In the genomic region with DNA sequence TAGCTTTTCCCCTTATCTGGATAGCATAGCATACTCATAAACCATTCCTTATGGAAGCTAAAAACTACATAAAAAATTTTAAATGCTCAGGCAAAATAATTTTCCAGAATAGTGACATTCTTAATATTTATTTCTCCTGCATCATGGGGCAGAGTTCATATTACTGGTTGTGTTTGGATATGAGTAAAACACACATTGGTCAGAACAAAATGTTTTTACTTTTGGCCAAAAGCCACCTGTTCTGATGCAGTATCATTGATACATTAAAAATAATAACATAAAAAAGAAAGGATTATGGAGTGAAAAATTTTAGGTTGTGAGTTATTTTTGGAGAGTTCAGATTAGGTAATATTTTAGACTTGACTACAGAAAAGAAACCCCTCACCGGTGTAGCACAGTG, we compare ENCODE assay signal across 18 cellular contexts. TPM values are rescaled to one million over a fixed set of nuclear protein-coding genes. Genes with fewer than 3 reads are reported as not detected.
A peak's percentile ranks its signal among the peaks of the same experiment; 100 is the strongest.
DNase-seq lines count a peak whose midpoint lies in the region; TF ChIP-seq lines count a peak whose summit lies in the region.
"Had no signal": no experiment of that assay in that cellular context is flagged by ENCODE, and none has a peak within 500 bp of the region (broad histone marks: within the 10 kb centered on the region; RNA-seq: fewer than 3 reads in every experiment).

No MANE protein-coding gene starts in this region.

- H3K9me3 ChIP-seq in Karpas-422 (ENCODE audit: low read length) (no peaks in the 10 kb centered on the region), mesodermal cell (ENCODE audit: control insufficient read depth, low read length) (no peaks in the 10 kb centered on the region), transverse colon (no peaks in the 10 kb centered on the region)
- H3K9me3 ChIP-seq: HAP-1 had no signal

- H3K36me3 ChIP-seq in Karpas-422 (ENCODE audit: insufficient read depth, low read length) (no peaks in the 10 kb centered on the region), mesodermal cell (ENCODE audit: control insufficient read depth, insufficient read depth, low read length) (peaks cover 19% of the 10 kb centered on the region), transverse colon (no peaks in the 10 kb centered on the region)
- H3K36me3 ChIP-seq: HAP-1 had no signal

- intact Hi-C loops in transverse colon (cut with DNase I; ENCODE audit: low total_unique reads): no loop called here

- H3K4me3 ChIP-seq in Karpas-422 (ENCODE audit: low read length) (no peak overlapping the region), mesodermal cell (ENCODE audit: extremely low read depth, insufficient read depth, low read length, poor library complexity, severe bottlenecking) (no peak overlapping the region), transverse colon (no peak overlapping the region)
- H3K4me3 ChIP-seq: HAP-1 had no signal

- peaks cover 95% of the 10 kb centered on the region for H3K79me2 ChIP-seq in Karpas-422 (ENCODE audit: low read length)

- H3K9me2 ChIP-seq in Karpas-422 (replicated peaks; ENCODE audit: insufficient read depth, low read length): no peaks in the 10 kb centered on the region

- no peaks in the 10 kb centered on the region for H3K27me3 Mint-ChIP-seq in chondrocyte (ENCODE audit: low read depth)
- H3K27me3 Mint-ChIP-seq: stimulated activated naive CD8-positive, alpha-beta T cell treated with anti-CD3 and anti-CD28 coated beads, Interleukin-15, amount 100 ng/mL, for 72 hours had no signal

- no peak for TF ChIP-seq EP300 in transverse colon (IDR thresholded peaks at IDR 0.05; ENCODE audit: low read depth)

- no peak for TF ChIP-seq POLR2A in transverse colon (IDR thresholded peaks at IDR 0.05)

- TF ChIP-seq CTCF in chondrocyte (IDR thresholded peaks at IDR 0.05) (no peak), transverse colon (IDR thresholded peaks at IDR 0.05) (no peak)

- H3K36me3 Mint-ChIP-seq in chondrocyte (ENCODE audit: low read depth): peaks cover 6% of the 10 kb centered on the region
- H3K36me3 Mint-ChIP-seq: activated naive CD8-positive, alpha-beta T cell treated with anti-CD3 and anti-CD28 coated beads, Interleukin-2, amount 10 ng/mL, durations not matched to agents 7 days and 5 days had no signal

- 0 out of 2 replicates have a peak overlapping the region, but pooled peaks have one; percentile 51 for H3K9ac ChIP-seq in Karpas-422 (ENCODE audit: low read length)

- no peak overlapping the region for H3K4me3 Mint-ChIP-seq in chondrocyte (ENCODE audit: unreplicated experiment)
- H3K4me3 Mint-ChIP-seq: activated naive CD8-positive, alpha-beta T cell treated with anti-CD3 and anti-CD28 coated beads, Interleukin-2, amount 10 ng/mL, durations not matched to agents 7 days and 5 days; CD14-positive monocyte; stimulated activated naive CD8-positive, alpha-beta T cell treated with anti-CD3 and anti-CD28 coated beads, Interleukin-15, amount 100 ng/mL, for 72 hours; T-helper 1 cell treated with Interleukin-12 subunit alpha and Interleukin-12 subunit beta and Interleukin-4 antibody, amounts not matched to agents 30 μg/mL and 1 μg/mL, for 36 hours had no signal

- 75% methylated on average over 1 of the region's 1 CpG; no CpG with 5 or more reads in 1 of the 2 experiments for WGBS in mesodermal cell (ENCODE audit: insufficient coverage in 2 of 2), 2 experiments
- WGBS in transverse colon (ENCODE audit: low coverage in 1 of 2), 2 donors: 76 to 89% methylated on average over 1 of the region's 1 CpG

- no peak for DNase-seq in Karpas-422
- no peak for DNase-seq in chondrocyte (ENCODE audit: low spot score)
- DNase-seq in transverse colon: no peak
- no peak for DNase-seq in activated CD4-positive, alpha-beta T cell treated with anti-CD3 and anti-CD28 coated beads, Interleukin-2, amount 50 U/mL, for 48 hours
- DNase-seq in NCI-H2029 (lab: John Stamatoyannopoulos, UW): no peak
- DNase-seq in T-helper 2 cell: no peak
- DNase-seq: activated CD4-positive, CD25-positive, alpha-beta regulatory T cell treated with anti-CD3 and anti-CD28 coated beads, Interleukin-2, amount 50 U/mL, for 72 hours; activated naive CD8-positive, alpha-beta T cell treated with anti-CD3 and anti-CD28 coated beads, Interleukin-2, amount 10 ng/mL, durations not matched to agents 7 days and 5 days; activated T-cell treated with anti-CD3 and anti-CD28 coated beads for 4 hours; DND-41; Kasumi-1; NCI-H1930; NCI-H748 treated with DMSO at 0.1 percent for 48 hours; stimulated activated naive CD8-positive, alpha-beta T cell treated with anti-CD3 and anti-CD28 coated beads, Interleukin-15, amount 100 ng/mL, for 72 hours had no signal

- peak overlapping the region; percentile 95 for H3K27ac Mint-ChIP-seq in chondrocyte (ENCODE audit: unreplicated experiment)
- H3K27ac Mint-ChIP-seq: activated naive CD8-positive, alpha-beta T cell treated with anti-CD3 and anti-CD28 coated beads, Interleukin-2, amount 10 ng/mL, durations not matched to agents 7 days and 5 days; stimulated activated naive CD8-positive, alpha-beta T cell treated with anti-CD3 and anti-CD28 coated beads, Interleukin-15, amount 100 ng/mL, for 72 hours; T-helper 1 cell treated with Interleukin-12 subunit alpha and Interleukin-12 subunit beta and Interleukin-4 antibody, amounts not matched to agents 30 μg/mL and 1 μg/mL, for 36 hours had no signal

- peaks cover 100% of the 10 kb centered on the region for H3K4me1 ChIP-seq in Karpas-422 (ENCODE audit: low read length)
- peaks cover 91% of the 10 kb centered on the region for H3K4me1 ChIP-seq in mesodermal cell (ENCODE audit: control insufficient read depth, insufficient read depth, low read length, poor library complexity, severe bottlenecking)
- peaks cover 21 to 81% (median 52%) of the 10 kb centered on the region in 4 donors for H3K4me1 ChIP-seq in transverse colon
- H3K4me1 ChIP-seq: HAP-1 had no signal

- no peaks in the 10 kb centered on the region for H3K27me3 ChIP-seq in Karpas-422 (ENCODE audit: low read length)
- no peaks in the 10 kb centered on the region for H3K27me3 ChIP-seq in transverse colon

- no peaks in the 10 kb centered on the region for H3K9me3 Mint-ChIP-seq in chondrocyte (ENCODE audit: low read depth)
- H3K9me3 Mint-ChIP-seq: activated naive CD8-positive, alpha-beta T cell treated with anti-CD3 and anti-CD28 coated beads, Interleukin-2, amount 10 ng/mL, durations not matched to agents 7 days and 5 days; CD14-positive monocyte; stimulated activated naive CD8-positive, alpha-beta T cell treated with anti-CD3 and anti-CD28 coated beads, Interleukin-15, amount 100 ng/mL, for 72 hours; T-helper 1 cell treated with Interleukin-12 subunit alpha and Interleukin-12 subunit beta and Interleukin-4 antibody, amounts not matched to agents 30 μg/mL and 1 μg/mL, for 36 hours had no signal

- H3K4me1 Mint-ChIP-seq in chondrocyte (ENCODE audit: low read depth): peaks cover 100% of the 10 kb centered on the region
- H3K4me1 Mint-ChIP-seq: activated naive CD8-positive, alpha-beta T cell treated with anti-CD3 and anti-CD28 coated beads, Interleukin-2, amount 10 ng/mL, durations not matched to agents 7 days and 5 days had no signal

- no peaks in the 10 kb centered on the region for H4K20me1 ChIP-seq in Karpas-422 (ENCODE audit: insufficient read depth, low read depth, low read length)

- in situ Hi-C loops in transverse colon (cut with MboI; ENCODE audit: low pct_ligation_motif_present in 1 of 4, low pct_unique_long_range_greater_than_20kb in 1 of 4, low sequenced_read_pairs in 3 of 4): no loop called here

- H2AFZ ChIP-seq in Karpas-422 (ENCODE audit: low read length): no peak overlapping the region

- H3K4me2 ChIP-seq in Karpas-422 (ENCODE audit: low read depth, low read length, poor library complexity, severe bottlenecking): no peak overlapping the region

- H3K27ac ChIP-seq in Karpas-422 (ENCODE audit: low read length) (peak overlapping the region; percentile 96), mesodermal cell (ENCODE audit: low read depth, low read length, severe bottlenecking) (peak overlapping the region; percentile 91), transverse colon (peak overlapping the region; percentile 9 to 52 (median 50))

RNA-seq across cellular contexts. Expression of a gene that starts 33.6 kb away (rescaled TPM):
- total RNA-seq in Karpas-422 (2014; rRNA removed; shearing (Covaris generic); ENCODE audit: low replicate concordance): 19.3 and 24.1 TPM in 2 replicates
- 159 to 178 TPM (median 159 TPM) in 3 replicates for total RNA-seq in chondrocyte
- 19.4 TPM for polyA plus RNA-seq in mesodermal cell (2013, experiment 1 of 2)
- polyA plus RNA-seq in mesodermal cell (2013, experiment 2 of 2): 16.0 TPM
- total RNA-seq in transverse colon: 10 to 100 TPM in 2 of 4 donors, 1 to 10 TPM in 2; 8.4 to 15.4 (median 11.7) TPM
